28 cellular contexts compared by ENCODE assay signal in genomic region chr18:13809025-13809384, GRCh38. TPM values are rescaled to one million over a fixed set of nuclear protein-coding genes. Genes with fewer than 3 reads are reported as not detected.
A peak's percentile ranks its signal among the peaks of the same experiment; 100 is the strongest.
DNase-seq lines count a peak whose midpoint lies in the region; ATAC-seq and TF ChIP-seq lines count a peak whose summit lies in the region.
"Had no signal": no experiment of that assay in that cellular context is flagged by ENCODE, and none has a peak within 500 bp of the region (broad histone marks: within the 10 kb centered on the region; RNA-seq: fewer than 3 reads in every experiment).

No MANE protein-coding gene starts in this region.

- H3K27me3 ChIP-seq in right atrium auricular region (no peaks in the 10 kb centered on the region), endodermal cell (ENCODE audit: control insufficient read depth, insufficient read depth, low read length, poor library complexity, severe bottlenecking) (no peaks in the 10 kb centered on the region), left lung (peaks cover 0 to 22% of the 10 kb centered on the region in 2 donors)

- H3K27ac ChIP-seq in right atrium auricular region (no peak overlapping the region), endodermal cell (ENCODE audit: low read depth, low read length) (no peak overlapping the region), left lung (no peak overlapping the region), coronary artery (no peak overlapping the region)
- H3K27ac ChIP-seq: dorsolateral prefrontal cortex, skin epidermis had no signal

- no peaks in the 10 kb centered on the region for H3K9me3 Mint-ChIP-seq in endodermal cell
- H3K9me3 Mint-ChIP-seq: activated naive CD8-positive, alpha-beta T cell treated with anti-CD3 and anti-CD28 coated beads for 36 hours; CD8-positive, alpha-beta memory T cell; central memory CD8-positive, alpha-beta T cell; stimulated activated effector memory CD8-positive, alpha-beta T cell treated with anti-CD3 and anti-CD28 coated beads, Interleukin-12 subunit alpha, Interleukin-12 subunit beta, amount 100 ng/mL, for 72 hours; T-helper 2 cell treated with Interferon-gamma antibody and Interleukin-4, amounts not matched to agents 5 μg/mL and 100 μg/mL, for 36 hours had no signal

- TF ChIP-seq CTCF in right atrium auricular region (IDR thresholded peaks at IDR 0.05) (no peak), endodermal cell (conservative IDR thresholded peaks at IDR 0.05) (no peak), left lung (IDR thresholded peaks at IDR 0.05) (no peak), coronary artery (IDR thresholded peaks at IDR 0.05) (no peak)

- intact Hi-C loops in left cardiac atrium (cut with DNase I) (loop anchor here in 1 of 2 donors (10.0 kb wide), 1 partner anchor 254 kb away; no protein-coding TSS in a partner anchor), left lung (cut with DNase I) (no loop called here)

- H3K9me3 ChIP-seq in right atrium auricular region (no peaks in the 10 kb centered on the region), endodermal cell (ENCODE audit: control insufficient read depth, low read length) (no peaks in the 10 kb centered on the region), left lung (no peaks in the 10 kb centered on the region)

- no peaks in the 10 kb centered on the region for H3K27me3 Mint-ChIP-seq in endodermal cell (ENCODE audit: insufficient read depth)

- 78% methylated on average over 2 of the region's 2 CpGs; no CpG with 5 or more reads in 1 of the 2 experiments for WGBS in endodermal cell (ENCODE audit: insufficient coverage in 1 of 2, insufficient read length in 1 of 2), 2 experiments

- peak overlapping the region; percentile 31 for H3K4me3 Mint-ChIP-seq in endodermal cell
- H3K4me3 Mint-ChIP-seq: activated naive CD8-positive, alpha-beta T cell treated with anti-CD3 and anti-CD28 coated beads for 36 hours; CD8-positive, alpha-beta memory T cell; central memory CD8-positive, alpha-beta T cell; stimulated activated effector memory CD8-positive, alpha-beta T cell treated with anti-CD3 and anti-CD28 coated beads, Interleukin-12 subunit alpha, Interleukin-12 subunit beta, amount 100 ng/mL, for 72 hours; T-helper 2 cell treated with Interferon-gamma antibody and Interleukin-4, amounts not matched to agents 5 μg/mL and 100 μg/mL, for 36 hours had no signal

- peak; percentile 51 for DNase-seq in right atrium auricular region (ENCODE audit: low spot score)
- DNase-seq in left cardiac atrium, result no peak
- DNase-seq in endodermal cell, result no peak
- DNase-seq in left lung, result no peak
- DNase-seq in ureter (ENCODE audit: low spot score), result peak; percentile 74
- no peak for DNase-seq in coronary artery (ENCODE audit: low spot score)
- no peak for DNase-seq in GM03348 (ENCODE audit: low spot score)
- DNase-seq in activated CD8-positive, alpha-beta memory T cell treated with anti-CD3 and anti-CD28 coated beads for 24 hours, result no peak
- DNase-seq: activated CD4-positive, alpha-beta T cell treated with anti-CD3 and anti-CD28 coated beads, Interleukin-2, amount 50 U/mL, for 4 hours; activated CD4-positive, CD25-positive, alpha-beta regulatory T cell; activated naive CD8-positive, alpha-beta T cell treated with anti-CD3 and anti-CD28 coated beads for 36 hours; CD8-positive, alpha-beta memory T cell; dorsolateral prefrontal cortex; foreskin fibroblast; GF-D8; GOT3; islet precursor cell; NCI-H187; NCI-H69; stimulated activated CD4-positive, alpha-beta T cell treated with anti-CD3 and anti-CD28 coated beads, Interleukin-2, amount 100 ng/mL, for 24 hours had no signal

- H3K36me3 Mint-ChIP-seq in endodermal cell (ENCODE audit: low read depth), result no peaks in the 10 kb centered on the region
- H3K36me3 Mint-ChIP-seq: activated naive CD8-positive, alpha-beta T cell treated with anti-CD3 and anti-CD28 coated beads for 36 hours; CD8-positive, alpha-beta memory T cell; stimulated activated effector memory CD8-positive, alpha-beta T cell treated with anti-CD3 and anti-CD28 coated beads, Interleukin-12 subunit alpha, Interleukin-12 subunit beta, amount 100 ng/mL, for 72 hours had no signal

- no peaks in the 10 kb centered on the region for H3K4me1 ChIP-seq in right atrium auricular region
- H3K4me1 ChIP-seq in endodermal cell (ENCODE audit: control insufficient read depth, insufficient read depth, low read length), result peaks cover 46% of the 10 kb centered on the region
- H3K4me1 ChIP-seq in left lung, result no peaks in the 10 kb centered on the region

- peaks cover 76% of the 10 kb centered on the region for H3K4me1 Mint-ChIP-seq in endodermal cell
- H3K4me1 Mint-ChIP-seq: activated naive CD8-positive, alpha-beta T cell treated with anti-CD3 and anti-CD28 coated beads for 36 hours; CD8-positive, alpha-beta memory T cell; central memory CD8-positive, alpha-beta T cell; stimulated activated effector memory CD8-positive, alpha-beta T cell treated with anti-CD3 and anti-CD28 coated beads, Interleukin-12 subunit alpha, Interleukin-12 subunit beta, amount 100 ng/mL, for 72 hours had no signal

- no peak overlapping the region for H3K9ac ChIP-seq in endodermal cell (ENCODE audit: extremely low read depth, low read length, poor library complexity, severe bottlenecking)

- peak overlapping the region; percentile 90 for H3K27ac Mint-ChIP-seq in endodermal cell
- H3K27ac Mint-ChIP-seq: activated naive CD8-positive, alpha-beta T cell treated with anti-CD3 and anti-CD28 coated beads for 36 hours; CD8-positive, alpha-beta memory T cell; stimulated activated effector memory CD8-positive, alpha-beta T cell treated with anti-CD3 and anti-CD28 coated beads, Interleukin-12 subunit alpha, Interleukin-12 subunit beta, amount 100 ng/mL, for 72 hours; T-helper 2 cell treated with Interferon-gamma antibody and Interleukin-4, amounts not matched to agents 5 μg/mL and 100 μg/mL, for 36 hours had no signal

- H3K4me3 ChIP-seq in right atrium auricular region (no peak overlapping the region), endodermal cell (ENCODE audit: low read length) (peak overlapping the region; percentile 28), left lung (no peak overlapping the region), coronary artery (no peak overlapping the region)
- H3K4me3 ChIP-seq: dorsolateral prefrontal cortex, lung, skin epidermis had no signal

- ATAC-seq in left cardiac atrium (no peak), left lung (peak; percentile 45)
- ATAC-seq: stimulated activated effector memory CD8-positive, alpha-beta T cell treated with anti-CD3 and anti-CD28 coated beads, Interleukin-12 subunit alpha, Interleukin-12 subunit beta, amount 100 ng/mL, for 72 hours had no signal

- H3K36me3 ChIP-seq in right atrium auricular region (no peaks in the 10 kb centered on the region), endodermal cell (ENCODE audit: control insufficient read depth, insufficient read depth, low read length) (no peaks in the 10 kb centered on the region), left lung (no peaks in the 10 kb centered on the region)

RNA-seq across cellular contexts. Expression of gene MC5R, which starts 14.9 kb away (rescaled TPM):
- total RNA-seq in right atrium auricular region (not detected), left cardiac atrium (not detected), endodermal cell (under 1 TPM in 1 of 2 donors, not detected in 1; 0.24 TPM), left lung (not detected), ureter (not detected)
- polyA plus RNA-seq in endodermal cell (2013, experiment 1 of 2), result 0.14 TPM
- not detected for polyA plus RNA-seq in endodermal cell (2013, experiment 2 of 2)
- total RNA-seq: activated naive CD8-positive, alpha-beta T cell treated with anti-CD3 and anti-CD28 coated beads for 36 hours; CD8-positive, alpha-beta memory T cell; epithelial cell of proximal tubule; LHCN-M2; lung; pulmonary artery endothelial cell had no signal
- polyA plus RNA-seq: CD8-positive, alpha-beta memory T cell; lung had no signal

Comparison
In these comparisons a context has a peak if more than half of its experiments do, and no peak if none do; other contexts are left out.
1. DNase-seq: peak in right atrium auricular region (single experiment) and ureter (single experiment); none in left cardiac atrium (single experiment), endodermal cell (single experiment), left lung (0 of 2), coronary artery (single experiment), GM03348 (single experiment) and activated CD8-positive, alpha-beta memory T cell treated with anti-CD3 and anti-CD28 coated beads for 24 hours (single experiment).